1 cellular context compared by ENCODE assay signal in the genomic region with DNA sequence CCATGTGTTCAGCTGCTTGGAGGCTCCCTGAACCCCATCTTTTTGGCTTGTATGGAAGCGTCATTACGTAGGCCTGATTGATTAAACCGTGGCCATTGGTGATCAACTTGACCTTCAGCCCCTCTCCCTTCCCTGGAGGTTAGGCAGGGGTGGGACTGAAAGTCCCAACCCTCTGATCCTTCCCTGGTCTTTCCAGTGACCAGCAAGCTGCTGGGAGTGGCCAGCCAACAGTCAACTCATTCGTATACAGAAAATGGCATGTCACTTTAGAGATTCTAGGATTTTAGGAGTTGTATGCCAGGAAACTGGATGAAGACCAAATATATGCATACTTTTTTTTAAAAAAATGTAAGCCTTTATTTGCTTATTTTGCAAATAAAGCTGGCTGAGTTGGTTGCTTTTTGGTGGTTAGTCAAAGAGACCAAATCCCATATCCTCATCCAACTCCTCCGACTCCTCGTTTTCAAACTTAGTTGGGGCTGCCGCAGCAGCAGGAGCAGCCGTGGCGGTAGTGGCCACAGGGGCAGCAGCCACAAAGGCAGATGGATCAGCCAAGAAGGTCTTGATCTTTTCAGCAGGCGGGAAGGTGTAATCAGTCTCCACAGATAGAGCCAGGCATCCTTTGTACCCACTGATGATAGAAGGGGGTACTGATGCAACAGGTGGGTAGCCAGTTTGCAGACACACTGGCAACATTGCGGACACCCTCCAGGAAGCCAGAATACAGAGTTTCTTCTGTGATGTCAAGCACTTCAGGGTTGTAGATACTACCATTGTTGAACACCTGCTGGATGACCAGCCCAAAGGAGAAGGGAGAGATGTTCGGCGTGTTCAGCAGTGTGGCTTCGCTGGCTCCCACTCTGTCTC.
A peak's percentile ranks its signal among the peaks of the same experiment; 100 is the strongest.
TF ChIP-seq lines count a peak whose summit lies in the region.

No MANE protein-coding gene starts in this region.

TF ChIP-seq in K562, 482 proteins besides CTCF, POLR2A, EP300 and RAD21:
- no peak for TF ChIP-seq HDAC2 (IDR thresholded peaks at IDR 0.05)
- peak; percentile 63 for TF ChIP-seq ZNF316 (IDR thresholded peaks at IDR 0.05)
- TF ChIP-seq, protein P1, sequence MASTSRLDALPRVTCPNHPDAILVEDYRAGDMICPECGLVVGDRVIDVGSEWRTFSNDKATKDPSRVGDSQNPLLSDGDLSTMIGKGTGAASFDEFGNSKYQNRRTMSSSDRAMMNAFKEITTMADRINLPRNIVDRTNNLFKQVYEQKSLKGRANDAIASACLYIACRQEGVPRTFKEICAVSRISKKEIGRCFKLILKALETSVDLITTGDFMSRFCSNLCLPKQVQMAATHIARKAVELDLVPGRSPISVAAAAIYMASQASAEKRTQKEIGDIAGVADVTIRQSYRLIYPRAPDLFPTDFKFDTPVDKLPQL (IDR thresholded peaks at IDR 0.05; ENCODE audit: extremely low read depth, insufficient read length) = no peak
- no peak for TF ChIP-seq NR1H2 (CRISPR knock-in tag; IDR thresholded peaks at IDR 0.05)
- TF ChIP-seq, protein P2, sequence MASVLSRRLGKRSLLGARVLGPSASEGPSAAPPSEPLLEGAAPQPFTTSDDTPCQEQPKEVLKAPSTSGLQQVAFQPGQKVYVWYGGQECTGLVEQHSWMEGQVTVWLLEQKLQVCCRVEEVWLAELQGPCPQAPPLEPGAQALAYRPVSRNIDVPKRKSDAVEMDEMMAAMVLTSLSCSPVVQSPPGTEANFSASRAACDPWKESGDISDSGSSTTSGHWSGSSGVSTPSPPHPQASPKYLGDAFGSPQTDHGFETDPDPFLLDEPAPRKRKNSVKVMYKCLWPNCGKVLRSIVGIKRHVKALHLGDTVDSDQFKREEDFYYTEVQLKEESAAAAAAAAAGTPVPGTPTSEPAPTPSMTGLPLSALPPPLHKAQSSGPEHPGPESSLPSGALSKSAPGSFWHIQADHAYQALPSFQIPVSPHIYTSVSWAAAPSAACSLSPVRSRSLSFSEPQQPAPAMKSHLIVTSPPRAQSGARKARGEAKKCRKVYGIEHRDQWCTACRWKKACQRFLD (CRISPR knock-in tag; IDR thresholded peaks at IDR 0.05) = 0 out of 2 replicates have a peak, but pooled peaks have one; percentile 18
- TF ChIP-seq C11orf30 (IDR thresholded peaks at IDR 0.05; ENCODE audit: low read depth) = peak; percentile 53; the same call in 1 of the 2 replicates
- no peak for TF ChIP-seq GATA2 (CRISPR knock-in tag; IDR thresholded peaks at IDR 0.05)
- no peak for TF ChIP-seq PTBP1 (IDR thresholded peaks at IDR 0.05; ENCODE audit: low read depth, low read length)
- TF ChIP-seq, protein P3, sequence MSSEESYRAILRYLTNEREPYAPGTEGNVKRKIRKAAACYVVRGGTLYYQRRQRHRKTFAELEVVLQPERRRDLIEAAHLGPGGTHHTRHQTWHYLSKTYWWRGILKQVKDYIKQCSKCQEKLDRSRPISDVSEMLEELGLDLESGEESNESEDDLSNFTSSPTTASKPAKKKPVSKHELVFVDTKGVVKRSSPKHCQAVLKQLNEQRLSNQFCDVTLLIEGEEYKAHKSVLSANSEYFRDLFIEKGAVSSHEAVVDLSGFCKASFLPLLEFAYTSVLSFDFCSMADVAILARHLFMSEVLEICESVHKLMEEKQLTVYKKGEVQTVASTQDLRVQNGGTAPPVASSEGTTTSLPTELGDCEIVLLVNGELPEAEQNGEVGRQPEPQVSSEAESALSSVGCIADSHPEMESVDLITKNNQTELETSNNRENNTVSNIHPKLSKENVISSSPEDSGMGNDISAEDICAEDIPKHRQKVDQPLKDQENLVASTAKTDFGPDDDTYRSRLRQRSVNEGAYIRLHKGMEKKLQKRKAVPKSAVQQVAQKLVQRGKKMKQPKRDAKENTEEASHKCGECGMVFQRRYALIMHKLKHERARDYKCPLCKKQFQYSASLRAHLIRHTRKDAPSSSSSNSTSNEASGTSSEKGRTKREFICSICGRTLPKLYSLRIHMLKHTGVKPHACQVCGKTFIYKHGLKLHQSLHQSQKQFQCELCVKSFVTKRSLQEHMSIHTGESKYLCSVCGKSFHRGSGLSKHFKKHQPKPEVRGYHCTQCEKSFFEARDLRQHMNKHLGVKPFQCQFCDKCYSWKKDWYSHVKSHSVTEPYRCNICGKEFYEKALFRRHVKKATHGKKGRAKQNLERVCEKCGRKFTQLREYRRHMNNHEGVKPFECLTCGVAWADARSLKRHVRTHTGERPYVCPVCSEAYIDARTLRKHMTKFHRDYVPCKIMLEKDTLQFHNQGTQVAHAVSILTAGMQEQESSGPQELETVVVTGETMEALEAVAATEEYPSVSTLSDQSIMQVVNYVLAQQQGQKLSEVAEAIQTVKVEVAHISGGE (CRISPR knock-in tag; IDR thresholded peaks at IDR 0.05) = 0 out of 6 replicates have a peak, but pooled peaks of 1 of the 3 experiments have one; percentile 8
